ENCODE assay signal across 8 cellular contexts in the genomic region with DNA sequence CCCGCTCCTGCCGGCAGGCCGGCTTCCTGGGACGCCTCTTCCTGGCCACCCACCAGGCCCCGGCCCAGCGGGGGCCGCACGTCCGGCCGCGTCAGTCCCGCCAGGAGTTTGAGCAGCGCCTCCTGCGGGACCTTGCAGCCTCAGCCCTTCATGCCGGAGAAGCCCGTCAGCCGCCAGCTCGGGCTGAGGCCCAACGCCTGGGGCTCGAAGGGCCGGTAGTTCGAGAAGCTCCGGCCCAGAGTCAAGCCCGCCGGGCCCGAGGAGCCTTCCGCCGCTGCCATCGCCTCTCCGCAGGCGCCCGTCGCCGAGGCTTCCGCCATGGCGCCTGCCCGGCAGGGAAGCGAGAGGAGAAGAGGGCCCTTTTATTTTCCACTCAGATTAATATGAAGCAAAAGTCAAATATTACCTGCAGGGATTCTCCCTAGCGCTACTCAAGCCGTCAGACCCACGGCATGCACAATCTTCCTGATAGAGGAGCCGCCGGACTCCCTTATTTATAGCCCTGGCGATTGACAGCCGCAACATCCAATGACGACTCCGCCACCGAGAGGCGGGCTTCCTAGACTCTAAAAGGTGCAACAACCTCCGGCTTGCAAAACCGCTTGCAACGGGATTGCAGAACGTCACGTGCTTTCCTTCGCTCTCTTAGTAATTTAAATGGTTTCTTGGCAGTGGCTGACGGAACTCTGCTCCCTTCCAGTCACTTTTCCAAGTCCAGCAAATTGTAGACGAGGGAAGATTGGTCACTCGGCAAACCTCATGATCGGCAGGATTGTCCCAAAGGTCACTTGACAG. TPM values are rescaled to one million over a fixed set of nuclear protein-coding genes. Genes with fewer than 3 reads are reported as not detected.
DNase-seq lines count a peak whose midpoint lies in the region; ATAC-seq and TF ChIP-seq lines count a peak whose summit lies in the region.

Gene SEPHS2 (minus strand): TSS at position 467 of the 795 bp plus-strand sequence. CDS start 147 bp downstream, at position 320.

- TF ChIP-seq CTCF in GM23338 (conservative IDR thresholded peaks at IDR 0.05; ENCODE audit: low read depth in 2 of 2) (peak; percentile 40 to 44), fibroblast of villous mesenchyme (IDR thresholded peaks at IDR 0.05; ENCODE audit: insufficient read depth, low read depth, low read length) (peak; percentile 56), neural cell (IDR thresholded peaks at IDR 0.05; ENCODE audit: poor library complexity, severe bottlenecking) (peak; percentile 62), stomach (IDR thresholded peaks at IDR 0.05) (peak in 3 of 7 experiments; percentile 6 to 33 (median 18))

- H3K27me3 ChIP-seq in GM23338 (ENCODE audit: insufficient read depth): no peaks in the 10 kb centered on the region
- no peaks in the 10 kb centered on the region for H3K27me3 ChIP-seq in neural cell (ENCODE audit: insufficient read depth, low read depth, low read length)
- no peaks in the 10 kb centered on the region for H3K27me3 ChIP-seq in stomach

- peak; percentile 44 for TF ChIP-seq RAD21 in neural cell (conservative IDR thresholded peaks at IDR 0.05)

- peaks cover 25% of the 10 kb centered on the region for H3K4me1 Mint-ChIP-seq in GM23338

- H3K36me3 ChIP-seq in GM23338 (ENCODE audit: insufficient read depth) (no peaks in the 10 kb centered on the region), neural cell (ENCODE audit: insufficient read depth, low read length) (no peaks in the 10 kb centered on the region), stomach (peaks cover 3 to 18% (median 11%) of the 10 kb centered on the region in 4 donors)

- DNase-seq in EL: peak; percentile 96
- DNase-seq in GM23338 (ENCODE audit: low spot score): peak; percentile 99
- DNase-seq in M059J (ENCODE audit: low read depth): peak; percentile 98
- DNase-seq in SHP77 (lab: John Stamatoyannopoulos, UW): peak; percentile 97
- DNase-seq in activated effector memory CD4-positive, alpha-beta T cell treated with anti-CD3 and anti-CD28 coated beads, Interleukin-2, amount 50 U/mL, for 16 hours: peak; percentile 97
- peak; percentile 99 for DNase-seq in fibroblast of villous mesenchyme (ENCODE audit: low read depth)
- DNase-seq in stomach: peak; percentile 99

- H3K27ac Mint-ChIP-seq in GM23338: peak within 1 kb of the TSS; percentile 88

- H3K9me2 ChIP-seq in GM23338 (ENCODE audit: insufficient read depth) (peaks cover 7% of the 10 kb centered on the region), neural cell (ENCODE audit: insufficient read depth, low read length) (no peaks in the 10 kb centered on the region)

- peaks cover 13% of the 10 kb centered on the region for H3K27me3 Mint-ChIP-seq in GM23338 (ENCODE audit: insufficient read depth, low read depth, poor library complexity)

- no peak for TF ChIP-seq EP300 in neural cell (conservative IDR thresholded peaks at IDR 0.05; ENCODE audit: poor library complexity, severe bottlenecking)
- TF ChIP-seq EP300 in stomach (IDR thresholded peaks at IDR 0.05): no peak

- peak within 1 kb of the TSS; percentile 89 for H3K9ac ChIP-seq in neural cell (ENCODE audit: low read length)

- H3K27ac ChIP-seq in GM23338 (ENCODE audit: low read depth) (peak within 1 kb of the TSS; percentile 74), neural cell (ENCODE audit: low read length) (peak within 1 kb of the TSS; percentile 90), stomach (peak within 1 kb of the TSS; percentile 95 to 99 (median 98))

- H3K4me2 ChIP-seq in GM23338 (peak within 1 kb of the TSS; percentile 84), neural cell (ENCODE audit: low read length) (peak within 1 kb of the TSS; percentile 77)

- peak; percentile 92 for ATAC-seq in GM23338

- H3K4me3 ChIP-seq in GM23338 (peak within 1 kb of the TSS; percentile 77), fibroblast of villous mesenchyme (ENCODE audit: low read depth, low read length) (peak within 1 kb of the TSS; percentile 76), neural cell (ENCODE audit: low read length) (peak within 1 kb of the TSS; percentile 78), stomach (peak within 1 kb of the TSS; percentile 73 to 99 (median 88))

- TF ChIP-seq POLR2A in stomach (IDR thresholded peaks at IDR 0.05): peak in 2 of 4 donors; percentile 88 to 95

- peaks cover 19% of the 10 kb centered on the region; the same call in 2 of the 3 replicates for H3K9me3 Mint-ChIP-seq in GM23338

- H3K79me2 ChIP-seq in GM23338 (replicated peaks; ENCODE audit: insufficient read depth): peaks cover 13% of the 10 kb centered on the region
- H3K79me2 ChIP-seq in neural cell (replicated peaks; ENCODE audit: insufficient read depth, low read length): no peaks in the 10 kb centered on the region

- H3K4me1 ChIP-seq in GM23338 (ENCODE audit: insufficient read depth): peaks cover 14% of the 10 kb centered on the region; the same call in 1 of the 2 replicates
- H3K4me1 ChIP-seq in stomach: peaks cover 19 to 51% (median 44%) of the 10 kb centered on the region in 4 donors

- H3K9me3 ChIP-seq in neural cell (ENCODE audit: low read length) (no peaks in the 10 kb centered on the region), stomach (no peaks in the 10 kb centered on the region)

- WGBS in stomach, 5 donors: 0 to 1% (median 0%) methylated on average over 21 to 59 of the region's 59 CpGs

- H3F3A ChIP-seq in GM23338 (replicated peaks; ENCODE audit: low read depth) (peaks cover 6% of the 10 kb centered on the region; the same call in 1 of the 2 replicates), neural cell (ENCODE audit: insufficient read depth, low read length, poor library complexity, severe bottlenecking) (no peaks in the 10 kb centered on the region)

- peaks cover 8% of the 10 kb centered on the region for H4K20me1 ChIP-seq in GM23338 (replicated peaks; ENCODE audit: insufficient read depth)
- no peaks in the 10 kb centered on the region for H4K20me1 ChIP-seq in neural cell (ENCODE audit: insufficient read depth)

- peak within 1 kb of the TSS; percentile 57 for H2AFZ ChIP-seq in GM23338
- H2AFZ ChIP-seq in neural cell (ENCODE audit: low read depth, low read length): peak within 1 kb of the TSS; percentile 69

- intact Hi-C loops in stomach (cut with DNase I; ENCODE audit: low total_unique reads): no loop called here

- H3K4me3 Mint-ChIP-seq in GM23338: peak within 1 kb of the TSS; percentile 77

- peaks cover 26% of the 10 kb centered on the region for H3K36me3 Mint-ChIP-seq in GM23338 (ENCODE audit: low read depth)

TF ChIP-seq in GM23338, 12 proteins besides CTCF, POLR2A, EP300 and RAD21 (continues in another document):
- no peak for TF ChIP-seq ZNF331 (CRISPR knock-in tag; IDR thresholded peaks at IDR 0.05; ENCODE audit: low read depth)
- no peak for TF ChIP-seq EZH2 (IDR thresholded peaks at IDR 0.05; ENCODE audit: low read depth, unreplicated experiment)
- no peak for TF ChIP-seq NANOG (IDR thresholded peaks at IDR 0.05; ENCODE audit: borderline replicate concordance)
- TF ChIP-seq CREB1 (CRISPR knock-in tag; IDR thresholded peaks at IDR 0.05; ENCODE audit: low read depth): peak; percentile 56
- peak; percentile 87 for TF ChIP-seq POLR2AphosphoS5 (IDR thresholded peaks at IDR 0.05; ENCODE audit: low read depth)
- peak; percentile 96; the same call in 1 of the 2 replicates for TF ChIP-seq ZNF114 (CRISPR knock-in tag; IDR thresholded peaks at IDR 0.05)
- TF ChIP-seq STAT1 (IDR thresholded peaks at IDR 0.05; ENCODE audit: unreplicated experiment): no peak
- TF ChIP-seq EZH2phosphoT487 (IDR thresholded peaks at IDR 0.05; ENCODE audit: unreplicated experiment): no peak
- 0 out of 2 replicates have a peak, but pooled peaks have one; percentile 11 for TF ChIP-seq ETS1 (IDR thresholded peaks at IDR 0.05)

TF ChIP-seq in neural cell, 6 proteins besides CTCF, POLR2A, EP300 and RAD21:
- TF ChIP-seq REST (IDR thresholded peaks at IDR 0.05; ENCODE audit: borderline replicate concordance) (peak; percentile 65), POLR2AphosphoS5 (IDR thresholded peaks at IDR 0.05) (peak; percentile 92), EZH2 (IDR thresholded peaks at IDR 0.05; ENCODE audit: borderline replicate concordance, insufficient read depth, low read length, poor library complexity, severe bottlenecking) (no peak), MXI1 (conservative IDR thresholded peaks at IDR 0.05; ENCODE audit: poor library complexity, severe bottlenecking) (peak; percentile 59), TAF1 (IDR thresholded peaks at IDR 0.05; ENCODE audit: low read depth) (peak; percentile 75), SMC3 (conservative IDR thresholded peaks at IDR 0.05; ENCODE audit: poor library complexity) (peak; percentile 51)

RNA-seq across cellular contexts. Expression of gene SEPHS2, which starts in this region (rescaled TPM):
- 35.2 and 43.0 TPM in 2 replicates for total RNA-seq in GM23338 (2014; rRNA removed; shearing (Covaris generic))
- 27.3 and 29.7 TPM in 2 replicates for polyA plus RNA-seq in GM23338 (2016; fragmentation: Nextera tagmentation; extraction: Ambion mirVana)
- 5.9 and 11.3 TPM in 2 replicates for total RNA-seq in M059J (2014; rRNA removed; shearing (Covaris generic))
- 7.8 and 9.3 TPM in 2 replicates for total RNA-seq in fibroblast of villous mesenchyme
- 9.8 and 11.1 TPM in 2 replicates for polyA plus RNA-seq in neural cell
- 27.3 and 28.9 TPM in 2 replicates for polyA minus RNA-seq in neural cell
- total RNA-seq in stomach: 100 to 1,000 TPM in 1 of 5 donors, 10 to 100 TPM in 4; 30.7 to 167 (median 41.4) TPM
- polyA plus RNA-seq in stomach: 10 to 100 TPM; 36.8 to 66.1 (median 61.1) TPM

Comparison
In these comparisons a context has a peak if more than half of its experiments do, and no peak if none do; other contexts are left out.
1. Peak in every context shown above with its lines: DNase-seq, ATAC-seq, H3K4me3 ChIP-seq and H3K27ac ChIP-seq.